Comparison of ENCODE assay signal across 19 cellular contexts in the genomic region with DNA sequence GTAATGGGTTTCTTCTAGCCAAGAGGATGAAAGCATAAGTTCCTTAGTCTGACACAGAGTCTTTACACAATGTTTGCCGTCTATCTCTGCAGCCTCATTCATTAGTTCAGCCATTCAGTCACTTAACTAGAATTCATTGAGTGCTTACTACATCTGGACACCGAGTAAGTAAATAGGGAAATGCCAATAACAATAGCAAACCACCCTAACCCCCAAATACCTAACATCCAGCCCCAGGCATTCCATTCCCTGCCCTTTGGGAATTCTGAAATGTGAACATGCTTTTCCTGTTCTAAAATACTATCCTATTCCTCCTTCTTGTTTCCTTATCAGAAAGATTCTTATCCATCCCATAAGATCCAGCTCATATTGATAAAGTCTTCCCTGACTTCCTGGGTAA.
DNase-seq lines count a peak whose midpoint lies in the region; FAIRE-seq and TF ChIP-seq lines count a peak whose summit lies in the region.
"Had no signal": no experiment of that assay in that cellular context is flagged by ENCODE, and none has a peak within 500 bp of the region (broad histone marks: within the 10 kb centered on the region; RNA-seq: fewer than 3 reads in every experiment).

No MANE protein-coding gene starts in this region.

- no peaks in the 10 kb centered on the region for H3K27me3 Mint-ChIP-seq in glutamatergic neuron (ENCODE audit: unreplicated experiment)
- H3K27me3 Mint-ChIP-seq: CD4-positive, alpha-beta memory T cell had no signal

- H3K27ac ChIP-seq in substantia nigra (ENCODE audit: low read depth, low read length, poor library complexity, severe bottlenecking) = no peak overlapping the region
- no peak overlapping the region for H3K27ac ChIP-seq in kidney (ENCODE audit: low read depth in 2 of 2, low read length in 2 of 2)
- H3K27ac ChIP-seq: BLaER1 had no signal

- H3K4me1 Mint-ChIP-seq in glutamatergic neuron (ENCODE audit: low read depth, unreplicated experiment) = no peaks in the 10 kb centered on the region
- H3K4me1 Mint-ChIP-seq: CD14-positive monocyte; CD4-positive, alpha-beta memory T cell had no signal

- intact Hi-C loops in kidney (cut with DNase I) = no loop called here

- TF ChIP-seq CTCF in AG10803 (conservative IDR thresholded peaks at IDR 0.05; ENCODE audit: low read length) (no peak), choroid plexus epithelial cell (conservative IDR thresholded peaks at IDR 0.05; ENCODE audit: low read depth, low read length) (no peak), glutamatergic neuron (IDR thresholded peaks at IDR 0.05; ENCODE audit: partially characterized antibody, unreplicated experiment) (no peak), kidney (IDR thresholded peaks at IDR 0.05; ENCODE audit: borderline replicate concordance, extremely low read depth, insufficient read depth) (no peak)

- no peaks in the 10 kb centered on the region for H3K36me3 ChIP-seq in kidney (ENCODE audit: control insufficient read depth in 1 of 2, insufficient read depth in 2 of 2, low read length in 2 of 2)
- H3K36me3 ChIP-seq: BLaER1 had no signal

- FAIRE-seq in kidney (lab: Jason Lieb, UNC) = no peak
- FAIRE-seq: H1, K562 had no signal

- H3K4me1 ChIP-seq in kidney (ENCODE audit: control insufficient read depth in 1 of 2, insufficient read depth in 1 of 2, low read depth in 1 of 2, low read length in 2 of 2) = no peaks in the 10 kb centered on the region
- H3K4me1 ChIP-seq: BLaER1 had no signal

- peak; percentile 22 for DNase-seq in AG10803 (ENCODE audit: low read depth)
- peak; percentile 73 for DNase-seq in HCEC 1CT
- DNase-seq in choroid plexus epithelial cell (ENCODE audit: low read depth) = peak; percentile 10
- no peak for DNase-seq in glutamatergic neuron
- no peak for DNase-seq in substantia nigra (lab: John Stamatoyannopoulos, UW)
- DNase-seq in kidney = no peak
- no peak for DNase-seq in effector CD4-positive, alpha-beta T cell
- no peak for DNase-seq in superior temporal gyrus (ENCODE audit: extremely low spot score)
- DNase-seq: 8988T; AML-193; CD4-positive, alpha-beta memory T cell; DMS153; DMS79; GF-D8; H9 had no signal

- no peaks in the 10 kb centered on the region for H3K36me3 Mint-ChIP-seq in glutamatergic neuron (ENCODE audit: unreplicated experiment)
- H3K36me3 Mint-ChIP-seq: CD14-positive monocyte; CD4-positive, alpha-beta memory T cell had no signal

- peak overlapping the region; percentile 28 for H3K27ac Mint-ChIP-seq in glutamatergic neuron (ENCODE audit: unreplicated experiment)
- H3K27ac Mint-ChIP-seq: CD14-positive monocyte; CD4-positive, alpha-beta memory T cell; H9 had no signal

- no peaks in the 10 kb centered on the region for H3K9me3 Mint-ChIP-seq in glutamatergic neuron (ENCODE audit: unreplicated experiment)

- no peak overlapping the region for H3K4me3 Mint-ChIP-seq in glutamatergic neuron (ENCODE audit: unreplicated experiment)
- H3K4me3 Mint-ChIP-seq: CD14-positive monocyte; CD4-positive, alpha-beta memory T cell; H9 had no signal

- no peak overlapping the region for H3K9ac ChIP-seq in kidney (ENCODE audit: low read length in 2 of 2)
- H3K9ac ChIP-seq: BLaER1 had no signal

- H3K4me3 ChIP-seq in AG10803 (ENCODE audit: low read length) = no peak overlapping the region
- H3K4me3 ChIP-seq in choroid plexus epithelial cell (ENCODE audit: low read depth, low read length) = no peak overlapping the region
- no peak overlapping the region for H3K4me3 ChIP-seq in kidney (ENCODE audit: low read length in 2 of 2)
- H3K4me3 ChIP-seq: BLaER1, K562 had no signal

- H3K9me3 ChIP-seq in kidney (ENCODE audit: control insufficient read depth in 1 of 2, low read length in 2 of 2) = peaks cover 0 to 6% of the 10 kb centered on the region in 2 donors
- H3K9me3 ChIP-seq: BLaER1 had no signal

Comparison
In these comparisons a context has a peak if more than half of its experiments do, and no peak if none do; other contexts are left out.
1. DNase-seq: peak in AG10803 (single experiment), HCEC 1CT (single experiment) and choroid plexus epithelial cell (single experiment); none in glutamatergic neuron (single experiment), substantia nigra (0 of 49), kidney (single experiment), effector CD4-positive, alpha-beta T cell (single experiment) and superior temporal gyrus (single experiment).